In genomic region chr22:25233706-25234105, GRCh38 we compare ENCODE assay signal across 15 cellular contexts. TPM values are rescaled to one million over a fixed set of nuclear protein-coding genes. Genes with fewer than 3 reads are reported as not detected.
"Had no signal": no experiment of that assay in that cellular context is flagged by ENCODE, and none has a peak within 500 bp of the region (broad histone marks: within the 10 kb centered on the region; RNA-seq: fewer than 3 reads in every experiment).

No MANE protein-coding gene starts in this region.

RNA-seq across cellular contexts. Expression of gene CRYBB2, which starts 14.3 kb away (rescaled TPM):
- total RNA-seq: activated naive CD4-positive, alpha-beta T cell treated with anti-CD3 and anti-CD28 coated beads for 36 hours; activated naive CD4-positive, alpha-beta T cell treated with anti-CD3 and anti-CD28 coated beads, Interleukin-2, amount 50 U/mL, for 72 hours; activated naive CD8-positive, alpha-beta T cell treated with anti-CD3 and anti-CD28 coated beads for 36 hours; activated naive CD8-positive, alpha-beta T cell treated with anti-CD3 and anti-CD28 coated beads, Interleukin-2, amount 10 ng/mL, durations not matched to agents 7 days and 5 days; activated T-helper 1 cell treated with anti-CD3 and anti-CD28 coated beads, Interleukin-12 subunit alpha, Interleukin-12 subunit beta, Interleukin-2, Interleukin-4 antibody, amounts not matched to agents 30 ng/mL and 10 ng/mL and 1 ng/mL, durations not matched to agents 14 hours and 24 hours and 36 hours; activated T-helper 2 cell treated with anti-CD3 and anti-CD28 coated beads, Interferon-gamma antibody, Interleukin-2, Interleukin-4, amounts not matched to agents 10 μg/mL and 5 μg/mL and 100 μg/mL, durations not matched to agents 14 hours and 24 hours and 36 hours; adrenal gland; ascending aorta; astrocyte; body of pancreas; cardiac muscle cell; cardiac septum; cerebellum; chondrocyte had no signal
- polyA plus RNA-seq: cardiac muscle cell had no signal

RNA-seq across cellular contexts. Expression of gene CRYBB3, which starts 34.0 kb away (rescaled TPM):
- total RNA-seq: activated naive CD4-positive, alpha-beta T cell treated with anti-CD3 and anti-CD28 coated beads for 36 hours; activated T-helper 17 cell treated with anti-CD3 and anti-CD28 coated beads, Interleukin-2, amount 50 U/mL, for 72 hours; ascending aorta; body of pancreas; cardiac muscle cell; cardiac septum; cerebellum; chondrocyte had no signal
